27 cellular contexts compared by ENCODE assay signal in genomic region chr9:96062854-96063253, GRCh38.
"Had no signal": no experiment of that assay in that cellular context is flagged by ENCODE, and none has a peak within 500 bp of the region (broad histone marks: within the 10 kb centered on the region; RNA-seq: fewer than 3 reads in every experiment).

No MANE protein-coding gene starts in this region.

- H3K4me3 ChIP-seq: breast epithelium, left ventricle myocardium inferior, ovary, psoas muscle, skin epidermis, stomach, suprapubic skin, transverse colon, vagina had no signal

- H3K27ac ChIP-seq: breast epithelium, left ventricle myocardium inferior, neutrophil, ovary, psoas muscle, suprapubic skin, vagina had no signal

- H3K27me3 ChIP-seq: breast epithelium, neutrophil, ovary, stomach, suprapubic skin, transverse colon, vagina had no signal

- H3K9me3 ChIP-seq: breast epithelium, left ventricle myocardium inferior, neutrophil, ovary, psoas muscle, stomach, suprapubic skin, transverse colon, vagina had no signal

- ATAC-seq: activated CD4-positive, CD25-positive, alpha-beta regulatory T cell treated with anti-CD3 and anti-CD28 coated beads, Interleukin-2, amount 50 U/mL, for 24 hours; natural killer cell treated with Interleukin-12 subunit alpha and Interleukin-12 subunit beta and Interleukin-15 and Interleukin-18, amount 100 ng/mL, for 72 hours; psoas muscle; right cardiac atrium had no signal

- H3K36me3 ChIP-seq: breast epithelium, left ventricle myocardium inferior, neutrophil, ovary, stomach, suprapubic skin, transverse colon, vagina had no signal

- H3K4me1 ChIP-seq: breast epithelium had no signal

- DNase-seq: activated CD4-positive, alpha-beta T cell treated with anti-CD3 and anti-CD28 coated beads, Interleukin-2, amount 10 ng/mL, durations not matched to agents 24 days and 14 days; activated naive CD4-positive, alpha-beta T cell treated with anti-CD3 and anti-CD28 coated beads for 36 hours; activated naive CD8-positive, alpha-beta T cell treated with anti-CD3 and anti-CD28 coated beads, Interleukin-2, amount 10 ng/mL, durations not matched to agents 7 days and 5 days; activated T-cell treated with anti-CD3 and anti-CD28 coated beads, Interleukin-2, amount 50 U/mL, for 24 hours; amniotic stem cell; cortex of kidney; effector CD4-positive, alpha-beta T cell; erythroblast; foreskin fibroblast; immature natural killer cell; kidney glomerular epithelial cell; left ventricle myocardium inferior; ovary; psoas muscle; right cardiac atrium; stimulated activated CD4-positive, alpha-beta T cell treated with anti-CD3 and anti-CD28 coated beads, Interleukin-1b, Interleukin-23, amount 100 ng/mL, for 48 hours; stomach; SW 1271; T-helper 2 cell; transverse colon had no signal
